In the genomic region with DNA sequence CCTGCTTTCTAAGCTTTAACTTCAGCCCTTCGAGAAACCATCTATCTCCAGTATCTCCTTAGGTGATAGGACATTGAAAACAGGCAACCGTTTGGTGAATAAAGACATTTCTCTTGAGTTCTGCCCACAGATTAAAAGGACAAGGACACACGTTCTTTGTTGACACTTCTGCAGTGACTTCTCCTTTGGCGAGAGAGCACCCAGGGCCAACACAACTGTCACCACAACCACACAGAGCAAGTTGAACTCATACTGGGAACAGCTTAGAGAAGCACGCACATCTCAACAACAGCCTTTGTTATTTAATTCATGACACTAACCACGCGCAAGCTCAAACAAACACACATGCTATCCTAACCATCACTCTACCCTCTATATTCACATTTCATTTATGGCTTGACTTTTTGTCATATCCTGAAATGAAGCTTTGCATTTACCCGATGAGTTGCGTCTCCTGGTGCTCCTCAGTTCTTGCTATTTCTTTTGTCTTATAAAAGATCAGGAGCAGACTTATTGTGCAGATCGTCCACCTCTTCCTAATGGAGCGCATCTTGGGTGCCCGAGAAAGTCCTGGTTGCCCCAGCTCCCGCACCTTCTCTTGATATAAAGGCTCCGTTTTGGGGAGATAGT, we compare ENCODE assay signal across 9 cellular contexts. TPM values are rescaled to one million over a fixed set of nuclear protein-coding genes. Genes with fewer than 3 reads are reported as not detected.
A peak's percentile ranks its signal among the peaks of the same experiment; 100 is the strongest.
DNase-seq lines count a peak whose midpoint lies in the region; ATAC-seq, FAIRE-seq and TF ChIP-seq lines count a peak whose summit lies in the region.
"Had no signal": no experiment of that assay in that cellular context is flagged by ENCODE, and none has a peak within 500 bp of the region (broad histone marks: within the 10 kb centered on the region; RNA-seq: fewer than 3 reads in every experiment).

No MANE protein-coding gene starts in this region.

- no peaks in the 10 kb centered on the region for H3K27me3 Mint-ChIP-seq in activated CD8-positive, alpha-beta T cell treated with anti-CD3 and anti-CD28 coated beads for 36 hours

- H4K20me1 ChIP-seq in fibroblast of lung (ENCODE audit: control insufficient read depth, extremely low read depth, insufficient read depth, low read length), result no peaks in the 10 kb centered on the region
- H4K20me1 ChIP-seq in osteoblast (ENCODE audit: insufficient read depth, low read length), result no peaks in the 10 kb centered on the region

- no peaks in the 10 kb centered on the region for H3K9me3 Mint-ChIP-seq in activated CD8-positive, alpha-beta T cell treated with anti-CD3 and anti-CD28 coated beads for 36 hours

- H3K9me3 ChIP-seq in KOPT-K1 (ENCODE audit: insufficient read depth, low read length, poor library complexity, severe bottlenecking) (no peaks in the 10 kb centered on the region), fibroblast of lung (ENCODE audit: control insufficient read depth, insufficient read depth, low read depth, low read length) (no peaks in the 10 kb centered on the region), osteoblast (ENCODE audit: low read depth, low read length) (no peaks in the 10 kb centered on the region)

- peaks cover 9% of the 10 kb centered on the region for H3K27me3 ChIP-seq in fibroblast of lung (ENCODE audit: control insufficient read depth, insufficient read depth, low read length)
- peaks cover 13% of the 10 kb centered on the region for H3K27me3 ChIP-seq in osteoblast (ENCODE audit: insufficient read depth, low read length)

- H3K4me3 Mint-ChIP-seq in activated CD8-positive, alpha-beta T cell treated with anti-CD3 and anti-CD28 coated beads for 36 hours, result peak overlapping the region; percentile 98

- DNase-seq in AG09309 (ENCODE audit: low read depth) (no peak), fibroblast of lung (ENCODE audit: low read depth in 2 of 2) (peak in 1 of 2 donors; percentile 31), osteoblast (ENCODE audit: insufficient read length, low spot score, missing footprints) (peak; percentile 48), RCC 7860 (ENCODE audit: low spot score) (no peak), NCI-H2171 (lab: John Stamatoyannopoulos, UW) (no peak)
- peak; percentile 65 for DNase-seq in activated CD8-positive, alpha-beta T cell treated with anti-CD3 and anti-CD28 coated beads for 36 hours

- ATAC-seq in activated CD8-positive, alpha-beta T cell treated with anti-CD3 and anti-CD28 coated beads for 36 hours, result peak; percentile 2
- ATAC-seq in GM18511 (IDR thresholded peaks at IDR 0.05; ENCODE audit: unreplicated experiment), result no peak

- H3K79me2 ChIP-seq in fibroblast of lung (ENCODE audit: control insufficient read depth, insufficient read depth, low read length) (no peaks in the 10 kb centered on the region), osteoblast (ENCODE audit: insufficient read depth, low read length) (no peaks in the 10 kb centered on the region)

- peak overlapping the region; percentile 100 for H3K27ac ChIP-seq in KOPT-K1 (ENCODE audit: low read depth, low read length, poor library complexity, severe bottlenecking)
- H3K27ac ChIP-seq in fibroblast of lung (ENCODE audit: insufficient read depth, low read length), result no peak overlapping the region
- no peak overlapping the region for H3K27ac ChIP-seq in osteoblast (ENCODE audit: low read depth, low read length)
- H3K27ac ChIP-seq: epithelial cell of prostate had no signal

- H3K4me3 ChIP-seq in AG09309 (ENCODE audit: control insufficient read depth, low read depth, low read length) (peak overlapping the region; percentile 36), fibroblast of lung (replicated peaks in 1 of 4; ENCODE audit: control extremely low read depth in 1 of 4, insufficient read depth in 1 of 4, low read depth in 3 of 4, low read length in 4 of 4) (peak overlapping the region; percentile 7 to 81 (median 30)), osteoblast (ENCODE audit: insufficient read depth, low read length) (peak overlapping the region; percentile 75)

- peaks cover 31% of the 10 kb centered on the region for H3K4me1 Mint-ChIP-seq in activated CD8-positive, alpha-beta T cell treated with anti-CD3 and anti-CD28 coated beads for 36 hours (ENCODE audit: low read depth)

- H3K27ac Mint-ChIP-seq in activated CD8-positive, alpha-beta T cell treated with anti-CD3 and anti-CD28 coated beads for 36 hours, result peak overlapping the region; percentile 98

- H3K4me1 ChIP-seq in fibroblast of lung (ENCODE audit: control insufficient read depth, extremely low read depth, insufficient read depth, low read length) (no peaks in the 10 kb centered on the region), osteoblast (ENCODE audit: insufficient read depth, low read length) (peaks cover 28% of the 10 kb centered on the region)

- CTCF ChIA-PET in activated CD8-positive, alpha-beta T cell treated with anti-CD3 and anti-CD28 coated beads for 36 hours (lab: Charles Lee), result interaction anchor here (0.6 to 5.2 kb wide), 16 partner anchors 9 to 472 kb away, joined by 3 to 43 read pairs (median 5); a partner anchor contains a TSS

- POLR2A ChIA-PET in activated CD8-positive, alpha-beta T cell treated with anti-CD3 and anti-CD28 coated beads for 36 hours (lab: Charles Lee), result interaction anchor here (0.8 to 6.5 kb wide), 16 partner anchors 11 to 1973 kb away, joined by 3 to 124 read pairs (median 5); no protein-coding TSS in a partner anchor

- TF ChIP-seq CTCF in AG09309 (IDR thresholded peaks at IDR 0.05; ENCODE audit: control insufficient read depth, insufficient read depth, low read depth, low read length, missing control alignments) (no peak), fibroblast of lung (conservative IDR thresholded peaks at IDR 0.05 in 1 of 2, IDR thresholded peaks at IDR 0.05 in 1 of 2; ENCODE audit: low read depth in 1 of 2, low read length in 2 of 2) (no peak), osteoblast (IDR thresholded peaks at IDR 0.05; ENCODE audit: extremely low read depth, low read depth, low read length) (no peak)
- TF ChIP-seq CTCF in activated CD8-positive, alpha-beta T cell treated with anti-CD3 and anti-CD28 coated beads for 36 hours (IDR thresholded peaks at IDR 0.05), result no peak

- no peak overlapping the region for H2AFZ ChIP-seq in fibroblast of lung (ENCODE audit: low read length)
- peak overlapping the region; percentile 85 for H2AFZ ChIP-seq in osteoblast (ENCODE audit: low read length)

- intact Hi-C loops in activated CD8-positive, alpha-beta T cell treated with anti-CD3 and anti-CD28 coated beads for 36 hours (cut with micrococcal nuclease), result loop anchor here (1.0 to 5.0 kb wide), 4 partner anchors 60 to 365 kb away; a partner anchor contains a TSS

- H3K36me3 ChIP-seq in KOPT-K1 (ENCODE audit: insufficient read depth, low read length) (no peaks in the 10 kb centered on the region; the same call in 1 of the 2 replicates), fibroblast of lung (ENCODE audit: control insufficient read depth, insufficient read depth, low read length) (no peaks in the 10 kb centered on the region), osteoblast (ENCODE audit: insufficient read depth, low read length) (no peaks in the 10 kb centered on the region)

- H3K4me2 ChIP-seq in fibroblast of lung (ENCODE audit: extremely low read depth, insufficient read depth, low read length), result peak overlapping the region; percentile 63
- peak overlapping the region; percentile 86 for H3K4me2 ChIP-seq in osteoblast (ENCODE audit: insufficient read depth, low read length)

- no peak for FAIRE-seq in RCC 7860 (lab: Jason Lieb, UNC)

- H3K9ac ChIP-seq in fibroblast of lung (ENCODE audit: insufficient read depth, low read length), result no peak overlapping the region

- H3K36me3 Mint-ChIP-seq in activated CD8-positive, alpha-beta T cell treated with anti-CD3 and anti-CD28 coated beads for 36 hours (ENCODE audit: low read depth), result peaks cover 31% of the 10 kb centered on the region

RNA-seq across cellular contexts. Expression of a gene that starts 0.6 kb away (rescaled TPM):
- total RNA-seq in activated CD8-positive, alpha-beta T cell treated with anti-CD3 and anti-CD28 coated beads for 36 hours, result 10 to 100 TPM; 31.6 to 34.1 TPM
- total RNA-seq in fibroblast of lung, result 0.26 and 0.33 TPM in 2 replicates
- polyA plus RNA-seq in fibroblast of lung, result 0.02 and 0.05 TPM in 2 replicates
- polyA plus RNA-seq in fibroblast of lung (2012), result 0.07 TPM in 1 of 2 replicates, not detected in the other
- polyA minus RNA-seq in fibroblast of lung (ENCODE audit: low replicate concordance), result not detected in 2 replicates
- total RNA-seq in osteoblast, result 1.4 and 1.8 TPM in 2 replicates

Comparison
In these comparisons a context has a peak if more than half of its experiments do, and no peak if none do; other contexts are left out.
1. DNase-seq: peak in activated CD8-positive, alpha-beta T cell treated with anti-CD3 and anti-CD28 coated beads for 36 hours (single experiment) and osteoblast (single experiment); none in AG09309 (single experiment), RCC 7860 (single experiment) and NCI-H2171 (single experiment).
2. RNA of a gene that starts 0.6 kb away (total RNA-seq): 31.6 to 34.1 TPM in activated CD8-positive, alpha-beta T cell treated with anti-CD3 and anti-CD28 coated beads for 36 hours; 1.4 to 1.8 TPM in osteoblast and 0.26 to 0.33 TPM in fibroblast of lung; every median in the first group is over 10 times any median in the second.
3. Peak in every context shown above with its lines, with median percentiles within 50 percentile points of each other: H3K4me3 ChIP-seq.